26 cellular contexts compared by ENCODE assay signal in the genomic region with DNA sequence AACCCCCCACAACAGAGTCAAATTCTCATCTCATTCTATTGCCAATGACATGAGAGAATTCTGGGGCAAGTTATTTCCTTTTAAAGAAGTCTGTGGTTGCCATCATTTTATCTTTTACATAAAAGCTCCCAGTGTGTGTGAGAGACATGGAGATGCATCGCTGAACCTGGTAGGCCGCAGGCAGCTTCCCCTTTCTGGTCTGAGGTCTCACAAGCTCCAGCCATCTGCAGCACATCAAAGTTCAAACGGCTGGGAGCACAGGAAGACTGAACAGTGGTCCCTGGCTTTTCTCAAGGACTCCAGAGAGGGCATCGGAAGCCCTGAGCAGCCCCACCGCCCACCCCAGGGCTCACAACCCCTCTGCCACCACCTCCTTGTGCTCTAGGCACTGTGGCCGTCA.
A peak's percentile ranks its signal among the peaks of the same experiment; 100 is the strongest.
DNase-seq lines count a peak whose midpoint lies in the region; ATAC-seq and TF ChIP-seq lines count a peak whose summit lies in the region.
"Had no signal": no experiment of that assay in that cellular context is flagged by ENCODE, and none has a peak within 500 bp of the region (broad histone marks: within the 10 kb centered on the region; RNA-seq: fewer than 3 reads in every experiment).

No MANE protein-coding gene starts in this region.

- H3K79me2 ChIP-seq in SK-N-SH (ENCODE audit: insufficient read depth): no peaks in the 10 kb centered on the region

- H3K4me3 ChIP-seq in SK-N-SH (ENCODE audit: low read depth in 2 of 2, low read length in 1 of 2): no peak overlapping the region
- no peak overlapping the region for H3K4me3 ChIP-seq in Jurkat, Clone E6-1 (ENCODE audit: low read length)
- H3K4me3 ChIP-seq in body of pancreas: no peak overlapping the region
- H3K4me3 ChIP-seq: GM23338, PC-9, SJCRH30 had no signal

- ATAC-seq in SK-N-SH treated with all-trans-retinoic acid at 6 μM for 48 hours (no peak), HG03139 (IDR thresholded peaks at IDR 0.05; ENCODE audit: unreplicated experiment) (no peak), body of pancreas (no peak)
- ATAC-seq: GM23338, Right ventricle myocardium inferior had no signal

- TF ChIP-seq RAD21 in SK-N-SH (IDR thresholded peaks at IDR 0.05; ENCODE audit: low read length): no peak

- no peaks in the 10 kb centered on the region for H3K36me3 ChIP-seq in SK-N-SH (replicated peaks in 1 of 2; ENCODE audit: control insufficient read depth in 1 of 2, insufficient read depth in 2 of 2, low read length in 1 of 2)
- H3K36me3 ChIP-seq in body of pancreas (replicated peaks in 1 of 2; ENCODE audit: insufficient read depth in 1 of 2, low read depth in 2 of 2): no peaks in the 10 kb centered on the region
- H3K36me3 ChIP-seq: SJCRH30 had no signal

- H3K9ac ChIP-seq in SK-N-SH: no peak overlapping the region

- CTCF ChIA-PET in SK-N-SH (lab: Yijun Ruan, JAX): interaction anchor here (0.6 to 2.0 kb wide), 7 partner anchors 27 to 319 kb away, joined by 3 to 6 read pairs (median 3); no protein-coding TSS in a partner anchor

- POLR2A ChIA-PET in SK-N-SH (lab: Yijun Ruan, JAX): interaction anchor here (2.8 kb wide), 1 partner anchor 15 kb away, joined by 10 read pairs; no protein-coding TSS in a partner anchor

- H3K9me2 ChIP-seq in SK-N-SH: no peaks in the 10 kb centered on the region

- DNase-seq in SK-N-SH: peak; percentile 55
- peak; percentile 88 for DNase-seq in Jurkat, Clone E6-1 (ENCODE audit: low read depth, low spot score)
- no peak for DNase-seq in cerebellar cortex (ENCODE audit: low spot score)
- DNase-seq in NCI-H146 (lab: John Stamatoyannopoulos, UW): no peak
- no peak for DNase-seq in body of pancreas
- DNase-seq: 8988T; ACHN; BE2C; CD4-positive, CD25-positive, alpha-beta regulatory T cell; DMS53; H9; Kasumi-1; NCI-H1092 treated with DMSO at 0.1 percent for 48 hours; NCI-H1436; NCI-H1930; NCI-H2107; NCI-H446 treated with DMSO at 0.1 percent for 48 hours; NCI-H526; PC-9; SJCRH30 had no signal

- 60% methylated on average over 2 of the region's 6 CpGs for WGBS in SK-N-SH (ENCODE audit: low lambda C conversion rate)
- 56 to 82% methylated on average over 4 to 6 of the region's 6 CpGs for WGBS in body of pancreas, 2 donors

- no peak for TF ChIP-seq EP300 in SK-N-SH (IDR thresholded peaks at IDR 0.05; ENCODE audit: borderline replicate concordance in 1 of 2, low read depth in 1 of 2, low read length in 1 of 2)

- no peak overlapping the region for H3K4me2 ChIP-seq in SK-N-SH
- H3K4me2 ChIP-seq: GM23338, PC-9 had no signal

- H3K4me1 ChIP-seq in SK-N-SH (ENCODE audit: control insufficient read depth in 1 of 2, insufficient read depth in 2 of 2, low read depth in 1 of 2, low read length in 1 of 2): peaks cover 0 to 83% of the 10 kb centered on the region in 2 experiments; a peak in 2 of 4 replicates
- no peaks in the 10 kb centered on the region for H3K4me1 ChIP-seq in body of pancreas
- H3K4me1 ChIP-seq: SJCRH30 had no signal

- H4K20me1 ChIP-seq in SK-N-SH (ENCODE audit: insufficient read depth): no peaks in the 10 kb centered on the region

- H3K27ac ChIP-seq in SK-N-SH (ENCODE audit: low read depth in 2 of 2, low read length in 1 of 2) (peak overlapping the region in 1 of 2 experiments; percentile 94; a peak in 2 of 4 replicates), cingulate gyrus (ENCODE audit: low read depth, low read length) (peak overlapping the region; percentile 23), body of pancreas (no peak overlapping the region)
- H3K27ac ChIP-seq: HL-60, PC-9, SJCRH30 had no signal

- no peaks in the 10 kb centered on the region for H3K9me3 ChIP-seq in SK-N-SH
- H3K9me3 ChIP-seq in body of pancreas: no peaks in the 10 kb centered on the region
- H3K9me3 ChIP-seq: BE2C, SJCRH30 had no signal

- intact Hi-C loops in body of pancreas (cut with DNase I): no loop called here

- no peaks in the 10 kb centered on the region for H3K27me3 ChIP-seq in SK-N-SH (ENCODE audit: insufficient read depth)
- no peaks in the 10 kb centered on the region for H3K27me3 ChIP-seq in body of pancreas
- H3K27me3 ChIP-seq: BE2C, SJCRH30 had no signal

- H3F3A ChIP-seq in SK-N-SH (replicated peaks; ENCODE audit: insufficient read depth): no peaks in the 10 kb centered on the region

- H2AFZ ChIP-seq in SK-N-SH (ENCODE audit: low read depth): no peak overlapping the region
- H2AFZ ChIP-seq: GM23338, PC-9 had no signal

- no peak for TF ChIP-seq CTCF in SK-N-SH (IDR thresholded peaks at IDR 0.05)
- no peak for TF ChIP-seq CTCF in body of pancreas (IDR thresholded peaks at IDR 0.05)

- no peak for TF ChIP-seq POLR2A in body of pancreas (IDR thresholded peaks at IDR 0.05)

TF ChIP-seq in SK-N-SH, 30 proteins besides CTCF, POLR2A, EP300 and RAD21:
- TF ChIP-seq TEAD4 (IDR thresholded peaks at IDR 0.05; ENCODE audit: borderline replicate concordance, insufficient read depth) (no peak), MEF2A (IDR thresholded peaks at IDR 0.05; ENCODE audit: borderline replicate concordance, low read depth) (no peak), NRF1 (IDR thresholded peaks at IDR 0.05; ENCODE audit: low read depth, low read length) (no peak), SMC3 (IDR thresholded peaks at IDR 0.05; ENCODE audit: low read depth, low read length) (no peak), CHD2 (IDR thresholded peaks at IDR 0.05; ENCODE audit: low read length, partially characterized antibody) (no peak), FOSL2 (IDR thresholded peaks at IDR 0.05; ENCODE audit: borderline replicate concordance, low read depth) (no peak), FOXJ3 (CRISPR knock-in tag; IDR thresholded peaks at IDR 0.05) (no peak), GABPA (IDR thresholded peaks at IDR 0.05; ENCODE audit: low read depth) (no peak), MXI1 (IDR thresholded peaks at IDR 0.05; ENCODE audit: low read depth, low read length) (no peak), JUND (IDR thresholded peaks at IDR 0.05) (no peak), GATA2 (CRISPR knock-in tag; IDR thresholded peaks at IDR 0.05) (no peak), USF1 (IDR thresholded peaks at IDR 0.05; ENCODE audit: borderline replicate concordance, low read depth) (no peak), FOXM1 (IDR thresholded peaks at IDR 0.05; ENCODE audit: low read depth) (no peak)

TF ChIP-seq in SK-N-SH treated with all-trans-retinoic acid at 6 μM for 48 hours, 23 proteins besides CTCF, POLR2A, EP300 and RAD21:
- TF ChIP-seq PPARA (CRISPR knock-in tag; IDR thresholded peaks at IDR 0.05; ENCODE audit: borderline replicate concordance): no peak
- TF ChIP-seq POU6F1 (CRISPR knock-in tag; IDR thresholded peaks at IDR 0.05; ENCODE audit: borderline replicate concordance, low read depth): no peak
- no peak for TF ChIP-seq RARB (CRISPR knock-in tag; IDR thresholded peaks at IDR 0.05)
- no peak for TF ChIP-seq ARNTL (CRISPR knock-in tag; IDR thresholded peaks at IDR 0.05; ENCODE audit: borderline replicate concordance, low read depth)
- TF ChIP-seq CREB5 (CRISPR knock-in tag; IDR thresholded peaks at IDR 0.05; ENCODE audit: low read depth): no peak
- TF ChIP-seq ZNF8 (CRISPR knock-in tag; IDR thresholded peaks at IDR 0.05): no peak
- no peak for TF ChIP-seq ZFP3 (CRISPR knock-in tag; IDR thresholded peaks at IDR 0.05)
- no peak for TF ChIP-seq GLIS3 (CRISPR knock-in tag; IDR thresholded peaks at IDR 0.05)
- no peak for TF ChIP-seq ISL1 (CRISPR knock-in tag; IDR thresholded peaks at IDR 0.05)
- no peak for TF ChIP-seq TOX (CRISPR knock-in tag; IDR thresholded peaks at IDR 0.05; ENCODE audit: borderline replicate concordance)
- TF ChIP-seq ZNF70 (CRISPR knock-in tag; IDR thresholded peaks at IDR 0.05): no peak

Comparison
In these comparisons a context has a peak if more than half of its experiments do, and no peak if none do; other contexts are left out.
1. DNase-seq: peak in SK-N-SH (single experiment) and Jurkat, Clone E6-1 (single experiment); none in cerebellar cortex (single experiment), NCI-H146 (single experiment) and body of pancreas (0 of 4).